Comparison of ENCODE assay signal across 17 cellular contexts in the genomic region with DNA sequence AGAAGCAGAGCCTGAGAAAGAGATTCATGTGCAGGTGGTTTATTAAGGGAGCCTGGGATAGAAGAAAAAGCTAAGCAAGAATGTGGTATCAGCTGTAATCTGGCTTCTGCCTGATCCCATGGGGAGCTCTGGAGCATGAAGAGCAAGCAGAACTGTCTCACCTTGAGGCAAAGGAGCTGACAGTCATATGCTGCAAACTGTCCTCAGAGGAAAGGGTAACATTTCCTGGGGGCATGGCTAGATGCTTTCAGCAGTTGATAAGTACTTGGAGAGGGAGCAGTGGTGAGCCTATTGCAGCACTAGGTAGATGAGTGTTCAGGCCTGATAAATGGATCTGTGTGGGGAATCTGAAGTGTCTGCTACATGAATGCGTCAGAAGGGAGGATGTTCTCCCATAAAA.
DNase-seq lines count a peak whose midpoint lies in the region; ATAC-seq, FAIRE-seq and TF ChIP-seq lines count a peak whose summit lies in the region.
"Had no signal": no experiment of that assay in that cellular context is flagged by ENCODE, and none has a peak within 500 bp of the region (broad histone marks: within the 10 kb centered on the region; RNA-seq: fewer than 3 reads in every experiment).

No MANE protein-coding gene starts in this region.

- intact Hi-C loops in ovary (cut with DNase I), result no loop called here

- DNase-seq in A549 (ENCODE audit: low read depth in 1 of 2, low spot score in 1 of 2), result no peak
- DNase-seq in NCI-H69 (lab: John Stamatoyannopoulos, UW), result peak; percentile 23
- peak; percentile 52 for DNase-seq in amniotic epithelial cell (ENCODE audit: low read depth)
- peak; percentile 33 for DNase-seq in kidney tubule cell (ENCODE audit: low spot score)
- DNase-seq in ovary, result no peak
- DNase-seq in GM19238 (ENCODE audit: insufficient read length, low spot score), result no peak
- DNase-seq: DND-41, GOT3, MV-4-11, NCI-H1105 treated with DMSO at 0.1 percent for 48 hours, NCI-H2081, NCI-H446, NCI-H526, Right ventricle myocardium superior had no signal

- TF ChIP-seq CTCF in A549 (IDR thresholded peaks at IDR 0.05), result no peak
- TF ChIP-seq CTCF in ovary (IDR thresholded peaks at IDR 0.05), result no peak

- CTCF ChIA-PET in A549 (lab: Yijun Ruan, JAX), result interaction anchor here (0.7 to 1.4 kb wide), 2 partner anchors 10 to 42 kb away, joined by 3 to 5 read pairs; no protein-coding TSS in a partner anchor

- H3K4me2 ChIP-seq in A549, result no peak overlapping the region

- no peak for TF ChIP-seq RAD21 in A549 (conservative IDR thresholded peaks at IDR 0.05 in 1 of 2, IDR thresholded peaks at IDR 0.05 in 1 of 2)

- H3K36me3 ChIP-seq in ovary, result no peaks in the 10 kb centered on the region

- H3K9me3 ChIP-seq in A549, result no peaks in the 10 kb centered on the region
- no peaks in the 10 kb centered on the region for H3K9me3 ChIP-seq in ovary

- ATAC-seq in A549, result no peak
- no peak for ATAC-seq in GM21786 (IDR thresholded peaks at IDR 0.05; ENCODE audit: unreplicated experiment)

- POLR2A ChIA-PET in A549 (lab: Yijun Ruan, JAX), result no interaction called here

- H3K4me3 ChIP-seq in A549 (no peak overlapping the region), ovary (no peak overlapping the region)

- H3K27me3 ChIP-seq in ovary, result no peaks in the 10 kb centered on the region

- 92% methylated on average over 1 of the region's 1 CpG for WGBS in A549 (ENCODE audit: missing lambda C conversion rate)
- WGBS in ovary, 3 donors, result 90 to 97% (median 95%) methylated on average over 1 of the region's 1 CpG

- H3K4me1 ChIP-seq in A549 (no peaks in the 10 kb centered on the region), ovary (ENCODE audit: insufficient read depth) (no peaks in the 10 kb centered on the region)

- no peak for FAIRE-seq in A549 (lab: Jason Lieb, UNC)
- FAIRE-seq: A204.1, GM12891 had no signal

- TF ChIP-seq EP300 in A549 (IDR thresholded peaks at IDR 0.05) (no peak), ovary (IDR thresholded peaks at IDR 0.05) (no peak)

- TF ChIP-seq POLR2A in A549 (IDR thresholded peaks at IDR 0.05; ENCODE audit: low read length) (no peak), ovary (IDR thresholded peaks at IDR 0.05) (no peak)

- H3K27ac ChIP-seq in A549 (no peak overlapping the region), ovary (no peak overlapping the region)

TF ChIP-seq in A549, 52 proteins besides CTCF, POLR2A, EP300 and RAD21:
- TF ChIP-seq EHF (CRISPR knock-in tag; IDR thresholded peaks at IDR 0.05), result no peak
- TF ChIP-seq, protein P1, sequence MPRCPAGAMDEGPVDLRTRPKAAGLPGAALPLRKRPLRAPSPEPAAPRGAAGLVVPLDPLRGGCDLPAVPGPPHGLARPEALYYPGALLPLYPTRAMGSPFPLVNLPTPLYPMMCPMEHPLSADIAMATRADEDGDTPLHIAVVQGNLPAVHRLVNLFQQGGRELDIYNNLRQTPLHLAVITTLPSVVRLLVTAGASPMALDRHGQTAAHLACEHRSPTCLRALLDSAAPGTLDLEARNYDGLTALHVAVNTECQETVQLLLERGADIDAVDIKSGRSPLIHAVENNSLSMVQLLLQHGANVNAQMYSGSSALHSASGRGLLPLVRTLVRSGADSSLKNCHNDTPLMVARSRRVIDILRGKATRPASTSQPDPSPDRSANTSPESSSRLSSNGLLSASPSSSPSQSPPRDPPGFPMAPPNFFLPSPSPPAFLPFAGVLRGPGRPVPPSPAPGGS (IDR thresholded peaks at IDR 0.05), result no peak
- TF ChIP-seq JUNB (IDR thresholded peaks at IDR 0.05), result 0 out of 2 replicates have a peak, but pooled peaks have one; percentile 12

Comparison
In these comparisons a context has a peak if more than half of its experiments do, and no peak if none do; other contexts are left out.
1. DNase-seq: peak in NCI-H69 (single experiment), amniotic epithelial cell (single experiment) and kidney tubule cell (single experiment); none in A549 (0 of 2), ovary (0 of 5) and GM19238 (single experiment).